ENCODE assay signal across 8 cellular contexts in the genomic region with DNA sequence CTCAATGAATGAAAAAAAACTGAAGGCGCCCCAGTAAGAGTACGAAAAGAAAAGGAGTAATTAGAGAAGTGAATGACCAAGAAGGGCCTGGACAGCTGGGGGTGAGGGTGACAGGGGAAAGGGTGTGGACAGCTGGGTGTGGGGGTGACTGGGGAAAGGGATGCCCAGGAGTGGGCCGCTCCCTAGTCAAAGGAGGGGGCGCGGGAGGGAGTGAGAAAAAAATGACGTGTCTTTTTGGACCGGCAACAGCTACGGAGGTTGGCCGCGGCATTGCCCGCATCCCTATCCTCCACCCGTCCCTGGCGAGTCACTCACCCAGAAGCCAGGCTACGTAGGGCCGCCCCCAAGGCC. TPM values are rescaled to one million over a fixed set of nuclear protein-coding genes. Genes with fewer than 3 reads are reported as not detected.
A peak's percentile ranks its signal among the peaks of the same experiment; 100 is the strongest.
DNase-seq lines count a peak whose midpoint lies in the region; ATAC-seq, FAIRE-seq and TF ChIP-seq lines count a peak whose summit lies in the region.

No MANE protein-coding gene starts in this region.

- WGBS in lower leg skin, 2 donors: 0 to 1% methylated on average over 15 of the region's 15 CpGs
- 2% methylated on average over 15 of the region's 15 CpGs for WGBS in thymus

- TF ChIP-seq CTCF in bronchial epithelial cell (IDR thresholded peaks at IDR 0.05; ENCODE audit: insufficient read depth, low read length, severe bottlenecking) (peak; percentile 2), lower leg skin (IDR thresholded peaks at IDR 0.05) (no peak)

- H3K4me1 ChIP-seq in HUES48 (ENCODE audit: control insufficient read depth, insufficient read depth, low read length): peaks cover 8% of the 10 kb centered on the region; the same call in 1 of the 2 replicates
- H3K4me1 ChIP-seq in thymus (ENCODE audit: control insufficient read depth, insufficient read depth, low read length): peaks cover 13% of the 10 kb centered on the region

- FAIRE-seq in bronchial epithelial cell (lab: Jason Lieb, UNC): no peak

- intact Hi-C loops in lower leg skin (cut with DNase I; ENCODE audit: low total_unique reads): no loop called here

- in situ Hi-C loops in G401 (cut with HindIII; ENCODE audit: low sequenced_read_pairs): no loop called here

- H3K9me3 ChIP-seq in HUES48 (ENCODE audit: control insufficient read depth, insufficient read depth, low read length): peaks cover 1% of the 10 kb centered on the region; the same call in 1 of the 2 replicates
- H3K9me3 ChIP-seq in thymus (ENCODE audit: control insufficient read depth): no peaks in the 10 kb centered on the region

- H3K4me3 ChIP-seq in HUES48 (ENCODE audit: low read depth, low read length) (peak overlapping the region; percentile 97), bronchial epithelial cell (ENCODE audit: low read depth, low read length) (peak overlapping the region; percentile 90), lower leg skin (ENCODE audit: low read depth, poor library complexity, severe bottlenecking) (peak overlapping the region; percentile 82), thymus (ENCODE audit: low read length) (peak overlapping the region; percentile 78)

- H3K27me3 ChIP-seq in HUES48 (ENCODE audit: control insufficient read depth, insufficient read depth, low read length) (no peaks in the 10 kb centered on the region), bronchial epithelial cell (ENCODE audit: control insufficient read depth, insufficient read depth, low read length) (no peaks in the 10 kb centered on the region), thymus (ENCODE audit: control insufficient read depth, insufficient read depth) (no peaks in the 10 kb centered on the region)

- peak overlapping the region; percentile 99 for H3K27ac ChIP-seq in HUES48 (ENCODE audit: low read depth, low read length)
- peak overlapping the region; percentile 91 for H3K27ac ChIP-seq in thymus (ENCODE audit: low read depth)

- H3K36me3 ChIP-seq in HUES48 (ENCODE audit: control insufficient read depth, insufficient read depth, low read length): no peaks in the 10 kb centered on the region
- no peaks in the 10 kb centered on the region for H3K36me3 ChIP-seq in bronchial epithelial cell (ENCODE audit: control insufficient read depth, insufficient read depth, low read length)
- no peaks in the 10 kb centered on the region for H3K36me3 ChIP-seq in thymus (ENCODE audit: control insufficient read depth, insufficient read depth)

- peak; percentile 67 for ATAC-seq in GM18508 (IDR thresholded peaks at IDR 0.05; ENCODE audit: insufficient read depth, unreplicated experiment)
- no peak for ATAC-seq in HG03432 (IDR thresholded peaks at IDR 0.05; ENCODE audit: unreplicated experiment)

- peak overlapping the region; percentile 94 for H3K9ac ChIP-seq in HUES48 (ENCODE audit: low read depth, low read length)

- no peak for TF ChIP-seq POLR2A in lower leg skin (IDR thresholded peaks at IDR 0.05)

- DNase-seq in bronchial epithelial cell (ENCODE audit: low read depth): peak; percentile 78
- no peak for DNase-seq in lower leg skin (ENCODE audit: low spot score in 2 of 2)
- no peak for DNase-seq in G401 (ENCODE audit: low spot score)
- no peak for DNase-seq in NCI-H82 treated with DMSO at 0.1 percent for 48 hours (lab: John Stamatoyannopoulos, UW; ENCODE audit: unreplicated experiment)

RNA-seq across cellular contexts. Expression of gene ZCWPW2, which starts 0.3 kb away (rescaled TPM):
- 0.38 TPM in 1 of 2 replicates, not detected in the other for total RNA-seq in bronchial epithelial cell
- total RNA-seq in lower leg skin: 1 to 10 TPM in 2 of 4 donors, under 1 TPM in 1, not detected in 1; 0.29 to 2.9 (median 1.3) TPM
- 1.4 TPM for polyA plus RNA-seq in thymus
- 0.55 and 3.8 TPM in 2 replicates for total RNA-seq in G401 (2014; rRNA removed; shearing (Covaris generic))

RNA-seq across cellular contexts. Expression of gene AZI2, which starts 0.4 kb away (rescaled TPM):
- total RNA-seq in bronchial epithelial cell (81.6 and 148 TPM in 2 replicates), lower leg skin (10 to 100 TPM; 44.0 to 51.1 (median 46.6) TPM)
- polyA plus RNA-seq in thymus: 77.5 TPM
- 69.6 and 73.8 TPM in 2 replicates for total RNA-seq in G401 (2014; rRNA removed; shearing (Covaris generic))
